ENCODE assay signal across 9 cellular contexts in genomic region chr12:47223848-47224213, GRCh38.
DNase-seq lines count a peak whose midpoint lies in the region; TF ChIP-seq lines count a peak whose summit lies in the region.
"Had no signal": no experiment of that assay in that cellular context is flagged by ENCODE, and none has a peak within 500 bp of the region (broad histone marks: within the 10 kb centered on the region; RNA-seq: fewer than 3 reads in every experiment).

No MANE protein-coding gene starts in this region.

- H3K4me1 ChIP-seq in ACC112 (ENCODE audit: control insufficient read depth, insufficient read depth, low read length, unreplicated experiment) = peaks cover 17% of the 10 kb centered on the region
- H3K4me1 ChIP-seq in Karpas-422 (ENCODE audit: low read length) = peaks cover 73% of the 10 kb centered on the region
- H3K4me1 ChIP-seq in breast epithelium = no peaks in the 10 kb centered on the region
- peaks cover 24% of the 10 kb centered on the region for H3K4me1 ChIP-seq in mesodermal cell (ENCODE audit: control insufficient read depth, insufficient read depth, low read length, poor library complexity, severe bottlenecking)

- no peaks in the 10 kb centered on the region for H3K79me2 ChIP-seq in ACC112 (ENCODE audit: control insufficient read depth, insufficient read depth, low read length, unreplicated experiment)
- H3K79me2 ChIP-seq in Karpas-422 (ENCODE audit: low read length) = peaks cover 92% of the 10 kb centered on the region

- no peak for TF ChIP-seq CTCF in breast epithelium (IDR thresholded peaks at IDR 0.05)

- DNase-seq in Karpas-422 = peak; percentile 54
- DNase-seq in breast epithelium (ENCODE audit: low spot score in 2 of 2) = no peak
- no peak for DNase-seq in DMS114 treated with DMSO at 0.1 percent for 48 hours (lab: John Stamatoyannopoulos, UW; ENCODE audit: unreplicated experiment)
- no peak for DNase-seq in RPMI8226
- no peak for DNase-seq in cerebellar nuclear complex (lab: John Stamatoyannopoulos, UW)
- no peak for DNase-seq in activated CD4-positive, CD25-positive, alpha-beta regulatory T cell (lab: John Stamatoyannopoulos, UW)
- DNase-seq: activated CD4-positive, alpha-beta T cell treated with anti-CD3 and anti-CD28 coated beads, Interleukin-2, amount 50 U/mL, for 1 hour had no signal

- H3K27ac ChIP-seq in ACC112 (ENCODE audit: low read depth, low read length) (no peak overlapping the region), Karpas-422 (ENCODE audit: low read length) (peak overlapping the region; percentile 92), breast epithelium (peak overlapping the region; percentile 49 to 62), mesodermal cell (ENCODE audit: low read depth, low read length, severe bottlenecking) (peak overlapping the region; percentile 90)

- no peaks in the 10 kb centered on the region for H3K9me2 ChIP-seq in Karpas-422 (replicated peaks; ENCODE audit: insufficient read depth, low read length)

- no peak for TF ChIP-seq POLR2A in breast epithelium (IDR thresholded peaks at IDR 0.05)

- H3K9me3 ChIP-seq in Karpas-422 (ENCODE audit: low read length) (no peaks in the 10 kb centered on the region), breast epithelium (no peaks in the 10 kb centered on the region), mesodermal cell (ENCODE audit: control insufficient read depth, low read length) (no peaks in the 10 kb centered on the region)

- H3K4me3 ChIP-seq in ACC112 (ENCODE audit: low read depth, low read length) = no peak overlapping the region
- peak overlapping the region; percentile 67 for H3K4me3 ChIP-seq in Karpas-422 (ENCODE audit: low read length)
- H3K4me3 ChIP-seq in breast epithelium = peak overlapping the region in 1 of 3 donors; percentile 21
- H3K4me3 ChIP-seq in mesodermal cell (ENCODE audit: extremely low read depth, insufficient read depth, low read length, poor library complexity, severe bottlenecking) = no peak overlapping the region

- H2AFZ ChIP-seq in ACC112 (ENCODE audit: low read length, unreplicated experiment) (peak overlapping the region; percentile 51), Karpas-422 (ENCODE audit: low read length) (peak overlapping the region; percentile 27)

- intact Hi-C loops in breast epithelium (cut with DNase I; ENCODE audit: low total_unique reads) = no loop called here

- peak overlapping the region; percentile 97 for H3K4me2 ChIP-seq in Karpas-422 (ENCODE audit: low read depth, low read length, poor library complexity, severe bottlenecking)

- WGBS in mesodermal cell (ENCODE audit: insufficient coverage in 2 of 2), 2 experiments = 32% methylated on average over 2 of the region's 4 CpGs; no CpG with 5 or more reads in 1 of the 2 experiments

- no peaks in the 10 kb centered on the region for H4K20me1 ChIP-seq in Karpas-422 (ENCODE audit: insufficient read depth, low read depth, low read length)

- no peaks in the 10 kb centered on the region for H3K27me3 ChIP-seq in ACC112 (ENCODE audit: insufficient read depth, low read length)
- no peaks in the 10 kb centered on the region for H3K27me3 ChIP-seq in Karpas-422 (ENCODE audit: low read length)
- H3K27me3 ChIP-seq in breast epithelium = no peaks in the 10 kb centered on the region

- H3K36me3 ChIP-seq in ACC112 (ENCODE audit: insufficient read depth, low read length) (no peaks in the 10 kb centered on the region), Karpas-422 (ENCODE audit: insufficient read depth, low read length) (0 out of 2 replicates have a peak, but pooled peaks cover 4% of the 10 kb centered on the region), breast epithelium (no peaks in the 10 kb centered on the region), mesodermal cell (ENCODE audit: control insufficient read depth, insufficient read depth, low read length) (no peaks in the 10 kb centered on the region)

- H3K9ac ChIP-seq in Karpas-422 (ENCODE audit: low read length) = peak overlapping the region; percentile 75
